In genomic region chrX:83469551-83469950, GRCh38 we compare ENCODE assay signal across 8 cellular contexts. TPM values are rescaled to one million over a fixed set of nuclear protein-coding genes. Genes with fewer than 3 reads are reported as not detected.
DNase-seq lines count a peak whose midpoint lies in the region; ATAC-seq and TF ChIP-seq lines count a peak whose summit lies in the region.

No MANE protein-coding gene starts in this region.

- ATAC-seq in GM21423 (IDR thresholded peaks at IDR 0.05; ENCODE audit: unreplicated experiment), result peak; percentile 73
- ATAC-seq in activated CD8-positive, alpha-beta T cell treated with anti-CD3 and anti-CD28 coated beads, Interleukin-2, amount 10 ng/mL, durations not matched to agents 7 days and 5 days, result no peak
- ATAC-seq in HG02973 (IDR thresholded peaks at IDR 0.05; ENCODE audit: unreplicated experiment), result no peak

- no peak for TF ChIP-seq EP300 in Ishikawa (IDR thresholded peaks at IDR 0.05; ENCODE audit: borderline replicate concordance)

- H3K4me1 Mint-ChIP-seq in activated CD8-positive, alpha-beta T cell treated with anti-CD3 and anti-CD28 coated beads, Interleukin-2, amount 10 ng/mL, durations not matched to agents 7 days and 5 days (ENCODE audit: low read depth), result no peaks in the 10 kb centered on the region
- H3K4me1 Mint-ChIP-seq in nephron, result no peaks in the 10 kb centered on the region

- DNase-seq in SIG-M5 treated with dmso at 0.1 percent for 504 hours (lab: John Stamatoyannopoulos, UW; ENCODE audit: unreplicated experiment), result peak; percentile 13
- no peak for DNase-seq in SIG-M5 (lab: John Stamatoyannopoulos, UW)
- peak; percentile 19 for DNase-seq in activated CD8-positive, alpha-beta T cell treated with anti-CD3 and anti-CD28 coated beads, Interleukin-2, amount 10 ng/mL, durations not matched to agents 7 days and 5 days
- DNase-seq in DMS153 (lab: John Stamatoyannopoulos, UW), result no peak

- POLR2A ChIA-PET in activated CD8-positive, alpha-beta T cell treated with anti-CD3 and anti-CD28 coated beads, Interleukin-2, amount 10 ng/mL, durations not matched to agents 7 days and 5 days (lab: Charles Lee), result no interaction called here

- no peaks in the 10 kb centered on the region for H3K36me3 Mint-ChIP-seq in activated CD8-positive, alpha-beta T cell treated with anti-CD3 and anti-CD28 coated beads, Interleukin-2, amount 10 ng/mL, durations not matched to agents 7 days and 5 days (ENCODE audit: low read depth)
- no peaks in the 10 kb centered on the region for H3K36me3 Mint-ChIP-seq in nephron (ENCODE audit: low read depth)

- no peak overlapping the region for H3K27ac Mint-ChIP-seq in activated CD8-positive, alpha-beta T cell treated with anti-CD3 and anti-CD28 coated beads, Interleukin-2, amount 10 ng/mL, durations not matched to agents 7 days and 5 days
- H3K27ac Mint-ChIP-seq in nephron, result no peak overlapping the region

- peak; percentile 39; the same call in 1 of the 2 replicates for TF ChIP-seq RAD21 in Ishikawa (IDR thresholded peaks at IDR 0.05; ENCODE audit: low read depth)

- H3K9me3 Mint-ChIP-seq in activated CD8-positive, alpha-beta T cell treated with anti-CD3 and anti-CD28 coated beads, Interleukin-2, amount 10 ng/mL, durations not matched to agents 7 days and 5 days (ENCODE audit: insufficient read depth), result no peaks in the 10 kb centered on the region
- H3K9me3 Mint-ChIP-seq in nephron, result peaks cover under 1% of the 10 kb centered on the region

- CTCF ChIA-PET in activated CD8-positive, alpha-beta T cell treated with anti-CD3 and anti-CD28 coated beads, Interleukin-2, amount 10 ng/mL, durations not matched to agents 7 days and 5 days (lab: Charles Lee), result interaction anchor here (1.1 to 1.7 kb wide), 3 partner anchors 12 to 169 kb away, joined by 4 to 7 read pairs (median 4); no protein-coding TSS in a partner anchor

- TF ChIP-seq CTCF in nephron (IDR thresholded peaks at IDR 0.05; ENCODE audit: unreplicated experiment in 3 of 3), result peak; percentile 37 to 50 (median 45)

- H3K4me3 Mint-ChIP-seq in activated CD8-positive, alpha-beta T cell treated with anti-CD3 and anti-CD28 coated beads, Interleukin-2, amount 10 ng/mL, durations not matched to agents 7 days and 5 days, result no peak overlapping the region
- H3K4me3 Mint-ChIP-seq in nephron, result no peak overlapping the region

- H3K27me3 Mint-ChIP-seq in activated CD8-positive, alpha-beta T cell treated with anti-CD3 and anti-CD28 coated beads, Interleukin-2, amount 10 ng/mL, durations not matched to agents 7 days and 5 days (ENCODE audit: low read depth), result no peaks in the 10 kb centered on the region
- no peaks in the 10 kb centered on the region for H3K27me3 Mint-ChIP-seq in nephron (ENCODE audit: low read depth)

TF ChIP-seq in Ishikawa, 13 proteins besides CTCF, POLR2A, EP300 and RAD21:
- TF ChIP-seq TCF12 (IDR thresholded peaks at IDR 0.05; ENCODE audit: low read depth), result no peak
- TF ChIP-seq FOXM1 (IDR thresholded peaks at IDR 0.05; ENCODE audit: borderline replicate concordance, low read depth), result no peak
- TF ChIP-seq CEBPB (IDR thresholded peaks at IDR 0.05), result no peak
- TF ChIP-seq, protein P1, sequence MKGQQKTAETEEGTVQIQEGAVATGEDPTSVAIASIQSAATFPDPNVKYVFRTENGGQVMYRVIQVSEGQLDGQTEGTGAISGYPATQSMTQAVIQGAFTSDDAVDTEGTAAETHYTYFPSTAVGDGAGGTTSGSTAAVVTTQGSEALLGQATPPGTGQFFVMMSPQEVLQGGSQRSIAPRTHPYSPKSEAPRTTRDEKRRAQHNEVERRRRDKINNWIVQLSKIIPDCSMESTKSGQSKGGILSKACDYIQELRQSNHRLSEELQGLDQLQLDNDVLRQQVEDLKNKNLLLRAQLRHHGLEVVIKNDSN (IDR thresholded peaks at IDR 0.05), result no peak
- no peak for TF ChIP-seq TEAD4 (IDR thresholded peaks at IDR 0.05)
- TF ChIP-seq NFIC (IDR thresholded peaks at IDR 0.05), result no peak

RNA-seq across cellular contexts. Expression of gene POU3F4, which starts 38.5 kb away (rescaled TPM):
- not detected for total RNA-seq in activated CD8-positive, alpha-beta T cell treated with anti-CD3 and anti-CD28 coated beads, Interleukin-2, amount 10 ng/mL, durations not matched to agents 7 days and 5 days

Comparison
In these comparisons a context has a peak if more than half of its experiments do, and no peak if none do; other contexts are left out.
1. DNase-seq: peak in SIG-M5 treated with dmso at 0.1 percent for 504 hours (single experiment) and activated CD8-positive, alpha-beta T cell treated with anti-CD3 and anti-CD28 coated beads, Interleukin-2, amount 10 ng/mL, durations not matched to agents 7 days and 5 days (single experiment); none in SIG-M5 (single experiment) and DMS153 (single experiment).